Comparison of ENCODE assay signal across 1 cellular context in the genomic region with DNA sequence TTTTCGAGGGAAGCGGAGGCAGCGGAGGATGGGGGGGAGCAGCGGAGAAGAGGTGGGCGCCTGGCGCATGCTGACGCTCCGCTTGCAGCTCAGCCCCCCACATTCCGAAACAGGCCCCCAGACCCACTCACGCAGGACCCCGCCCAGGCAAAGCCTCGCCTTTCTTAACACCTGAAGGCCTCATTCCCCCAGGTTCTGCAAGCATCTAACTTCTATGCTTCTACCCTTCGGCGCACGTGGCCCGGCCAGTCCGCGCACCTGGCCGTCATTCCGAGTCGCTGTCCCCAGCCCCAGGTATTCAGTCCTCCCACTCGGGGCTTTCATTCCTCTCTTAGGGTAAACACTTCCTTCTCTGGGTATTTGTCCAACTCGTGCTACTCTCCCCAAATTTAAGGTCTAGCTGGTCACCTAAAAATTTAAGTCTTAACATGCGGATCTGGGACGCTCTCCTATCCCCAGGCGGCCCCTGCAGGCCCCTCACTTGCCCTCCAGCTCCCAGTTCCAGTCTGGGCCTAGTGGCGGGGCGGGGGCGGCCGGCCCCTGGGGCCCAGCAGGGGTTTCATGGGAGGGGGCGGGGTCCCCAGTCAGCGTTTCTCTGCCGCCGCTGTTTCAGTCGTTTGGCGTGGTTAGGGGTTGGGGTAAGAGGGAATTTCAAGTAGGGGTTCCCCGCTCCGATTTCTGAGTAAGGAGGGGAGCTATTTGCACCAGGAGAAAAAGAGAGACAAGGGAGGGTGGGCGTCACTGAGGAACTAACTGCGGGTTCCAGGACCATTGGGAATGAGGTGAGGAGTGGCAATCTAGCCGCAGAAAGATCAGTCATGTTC.
TF ChIP-seq lines count a peak whose summit lies in the region.

No MANE protein-coding gene starts in this region.

TF ChIP-seq in K562, 482 proteins besides CTCF, POLR2A, EP300 and RAD21 (continued from another document and continues in another):
- TF ChIP-seq, protein P1, sequence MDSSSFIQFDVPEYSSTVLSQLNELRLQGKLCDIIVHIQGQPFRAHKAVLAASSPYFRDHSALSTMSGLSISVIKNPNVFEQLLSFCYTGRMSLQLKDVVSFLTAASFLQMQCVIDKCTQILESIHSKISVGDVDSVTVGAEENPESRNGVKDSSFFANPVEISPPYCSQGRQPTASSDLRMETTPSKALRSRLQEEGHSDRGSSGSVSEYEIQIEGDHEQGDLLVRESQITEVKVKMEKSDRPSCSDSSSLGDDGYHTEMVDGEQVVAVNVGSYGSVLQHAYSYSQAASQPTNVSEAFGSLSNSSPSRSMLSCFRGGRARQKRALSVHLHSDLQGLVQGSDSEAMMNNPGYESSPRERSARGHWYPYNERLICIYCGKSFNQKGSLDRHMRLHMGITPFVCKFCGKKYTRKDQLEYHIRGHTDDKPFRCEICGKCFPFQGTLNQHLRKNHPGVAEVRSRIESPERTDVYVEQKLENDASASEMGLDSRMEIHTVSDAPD (CRISPR knock-in tag; IDR thresholded peaks at IDR 0.05) = no peak
- TF ChIP-seq, protein P2, sequence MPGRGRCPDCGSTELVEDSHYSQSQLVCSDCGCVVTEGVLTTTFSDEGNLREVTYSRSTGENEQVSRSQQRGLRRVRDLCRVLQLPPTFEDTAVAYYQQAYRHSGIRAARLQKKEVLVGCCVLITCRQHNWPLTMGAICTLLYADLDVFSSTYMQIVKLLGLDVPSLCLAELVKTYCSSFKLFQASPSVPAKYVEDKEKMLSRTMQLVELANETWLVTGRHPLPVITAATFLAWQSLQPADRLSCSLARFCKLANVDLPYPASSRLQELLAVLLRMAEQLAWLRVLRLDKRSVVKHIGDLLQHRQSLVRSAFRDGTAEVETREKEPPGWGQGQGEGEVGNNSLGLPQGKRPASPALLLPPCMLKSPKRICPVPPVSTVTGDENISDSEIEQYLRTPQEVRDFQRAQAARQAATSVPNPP (IDR thresholded peaks at IDR 0.05; ENCODE audit: borderline replicate concordance, insufficient read depth, insufficient read length) = no peak
- TF ChIP-seq, protein P3, sequence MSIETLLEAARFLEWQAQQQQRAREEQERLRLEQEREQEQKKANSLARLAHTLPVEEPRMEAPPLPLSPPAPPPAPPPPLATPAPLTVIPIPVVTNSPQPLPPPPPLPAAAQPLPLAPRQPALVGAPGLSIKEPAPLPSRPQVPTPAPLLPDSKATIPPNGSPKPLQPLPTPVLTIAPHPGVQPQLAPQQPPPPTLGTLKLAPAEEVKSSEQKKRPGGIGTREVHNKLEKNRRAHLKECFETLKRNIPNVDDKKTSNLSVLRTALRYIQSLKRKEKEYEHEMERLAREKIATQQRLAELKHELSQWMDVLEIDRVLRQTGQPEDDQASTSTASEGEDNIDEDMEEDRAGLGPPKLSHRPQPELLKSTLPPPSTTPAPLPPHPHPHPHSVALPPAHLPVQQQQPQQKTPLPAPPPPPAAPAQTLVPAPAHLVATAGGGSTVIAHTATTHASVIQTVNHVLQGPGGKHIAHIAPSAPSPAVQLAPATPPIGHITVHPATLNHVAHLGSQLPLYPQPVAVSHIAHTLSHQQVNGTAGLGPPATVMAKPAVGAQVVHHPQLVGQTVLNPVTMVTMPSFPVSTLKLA (conservative IDR thresholded peaks at IDR 0.05) = peak; percentile 88
- no peak for TF ChIP-seq ZNF175 (CRISPR knock-in tag; IDR thresholded peaks at IDR 0.05; ENCODE audit: low read depth)
- TF ChIP-seq, protein P4, sequence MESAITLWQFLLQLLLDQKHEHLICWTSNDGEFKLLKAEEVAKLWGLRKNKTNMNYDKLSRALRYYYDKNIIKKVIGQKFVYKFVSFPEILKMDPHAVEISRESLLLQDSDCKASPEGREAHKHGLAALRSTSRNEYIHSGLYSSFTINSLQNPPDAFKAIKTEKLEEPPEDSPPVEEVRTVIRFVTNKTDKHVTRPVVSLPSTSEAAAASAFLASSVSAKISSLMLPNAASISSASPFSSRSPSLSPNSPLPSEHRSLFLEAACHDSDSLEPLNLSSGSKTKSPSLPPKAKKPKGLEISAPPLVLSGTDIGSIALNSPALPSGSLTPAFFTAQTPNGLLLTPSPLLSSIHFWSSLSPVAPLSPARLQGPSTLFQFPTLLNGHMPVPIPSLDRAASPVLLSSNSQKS (CRISPR knock-in tag; IDR thresholded peaks at IDR 0.05) = no peak
- TF ChIP-seq TCF3 (CRISPR knock-in tag; IDR thresholded peaks at IDR 0.05) = no peak
- no peak for TF ChIP-seq NELFE (IDR thresholded peaks at IDR 0.05; ENCODE audit: insufficient read depth, insufficient read length)
- peak in 1 of 2 experiments; percentile 21; a peak in 1 of 4 replicates for TF ChIP-seq NRF1 (conservative IDR thresholded peaks at IDR 0.05 in 1 of 2, IDR thresholded peaks at IDR 0.05 in 1 of 2)
- no peak for TF ChIP-seq ZC3H11A (IDR thresholded peaks at IDR 0.05; ENCODE audit: low read depth, low read length)
- TF ChIP-seq DPF2 (IDR thresholded peaks at IDR 0.05) = peak; percentile 34; the same call in 1 of the 2 replicates
- no peak for TF ChIP-seq MEIS2 (IDR thresholded peaks at IDR 0.05; ENCODE audit: partially characterized antibody)
- TF ChIP-seq ZNF79 (CRISPR knock-in tag; IDR thresholded peaks at IDR 0.05; ENCODE audit: low read depth) = no peak
- TF ChIP-seq RBM17 (IDR thresholded peaks at IDR 0.05; ENCODE audit: borderline replicate concordance, low read depth, low read length) = no peak
- TF ChIP-seq HDAC1 (IDR thresholded peaks at IDR 0.05) = 0 out of 4 replicates have a peak, but pooled peaks of 1 of the 2 experiments have one; percentile 39
- TF ChIP-seq MIER1 (IDR thresholded peaks at IDR 0.05; ENCODE audit: low read depth) = no peak
- TF ChIP-seq CBX2 (IDR thresholded peaks at IDR 0.05; ENCODE audit: insufficient read depth, low read length, poor library complexity, severe bottlenecking) = no peak
- TF ChIP-seq CBX3 (IDR thresholded peaks at IDR 0.05; ENCODE audit: borderline replicate concordance in 1 of 2, low read length in 2 of 2) = peak in 1 of 2 experiments; percentile 53; a peak in 1 of 3 replicates
- TF ChIP-seq ZNF124 (CRISPR knock-in tag; IDR thresholded peaks at IDR 0.05) = no peak
- TF ChIP-seq HDGF (IDR thresholded peaks at IDR 0.05) = no peak
- TF ChIP-seq TAF7 (tag; IDR thresholded peaks at IDR 0.05) = no peak
- TF ChIP-seq, protein P5, sequence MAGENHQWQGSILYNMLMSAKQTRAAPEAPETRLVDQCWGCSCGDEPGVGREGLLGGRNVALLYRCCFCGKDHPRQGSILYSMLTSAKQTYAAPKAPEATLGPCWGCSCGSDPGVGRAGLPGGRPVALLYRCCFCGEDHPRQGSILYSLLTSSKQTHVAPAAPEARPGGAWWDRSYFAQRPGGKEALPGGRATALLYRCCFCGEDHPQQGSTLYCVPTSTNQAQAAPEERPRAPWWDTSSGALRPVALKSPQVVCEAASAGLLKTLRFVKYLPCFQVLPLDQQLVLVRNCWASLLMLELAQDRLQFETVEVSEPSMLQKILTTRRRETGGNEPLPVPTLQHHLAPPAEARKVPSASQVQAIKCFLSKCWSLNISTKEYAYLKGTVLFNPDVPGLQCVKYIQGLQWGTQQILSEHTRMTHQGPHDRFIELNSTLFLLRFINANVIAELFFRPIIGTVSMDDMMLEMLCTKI (IDR thresholded peaks at IDR 0.05; ENCODE audit: partially characterized antibody) = no peak
- no peak for TF ChIP-seq ZNF347 (CRISPR knock-in tag; IDR thresholded peaks at IDR 0.05; ENCODE audit: low read depth)
- no peak for TF ChIP-seq TAF9B (IDR thresholded peaks at IDR 0.05; ENCODE audit: partially characterized antibody)
- no peak for TF ChIP-seq MAFG (tag; conservative IDR thresholded peaks at IDR 0.05)
- TF ChIP-seq L3MBTL2 (IDR thresholded peaks at IDR 0.05) = peak; percentile 96
- TF ChIP-seq, protein P6, sequence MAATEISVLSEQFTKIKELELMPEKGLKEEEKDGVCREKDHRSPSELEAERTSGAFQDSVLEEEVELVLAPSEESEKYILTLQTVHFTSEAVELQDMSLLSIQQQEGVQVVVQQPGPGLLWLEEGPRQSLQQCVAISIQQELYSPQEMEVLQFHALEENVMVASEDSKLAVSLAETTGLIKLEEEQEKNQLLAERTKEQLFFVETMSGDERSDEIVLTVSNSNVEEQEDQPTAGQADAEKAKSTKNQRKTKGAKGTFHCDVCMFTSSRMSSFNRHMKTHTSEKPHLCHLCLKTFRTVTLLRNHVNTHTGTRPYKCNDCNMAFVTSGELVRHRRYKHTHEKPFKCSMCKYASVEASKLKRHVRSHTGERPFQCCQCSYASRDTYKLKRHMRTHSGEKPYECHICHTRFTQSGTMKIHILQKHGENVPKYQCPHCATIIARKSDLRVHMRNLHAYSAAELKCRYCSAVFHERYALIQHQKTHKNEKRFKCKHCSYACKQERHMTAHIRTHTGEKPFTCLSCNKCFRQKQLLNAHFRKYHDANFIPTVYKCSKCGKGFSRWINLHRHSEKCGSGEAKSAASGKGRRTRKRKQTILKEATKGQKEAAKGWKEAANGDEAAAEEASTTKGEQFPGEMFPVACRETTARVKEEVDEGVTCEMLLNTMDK (IDR thresholded peaks at IDR 0.05; ENCODE audit: borderline replicate concordance, insufficient read depth, low read depth, low read length, poor library complexity, severe bottlenecking) = peak; percentile 24
- TF ChIP-seq CAMTA2 (CRISPR knock-in tag; conservative IDR thresholded peaks at IDR 0.05) = no peak
- TF ChIP-seq NR2F6 (CRISPR knock-in tag; IDR thresholded peaks at IDR 0.05) = no peak
- no peak for TF ChIP-seq CREBBP (IDR thresholded peaks at IDR 0.05; ENCODE audit: low read depth, low read length)
- no peak for TF ChIP-seq RBBP5 (IDR thresholded peaks at IDR 0.05; ENCODE audit: borderline replicate concordance, insufficient read depth, low read length, poor library complexity, severe bottlenecking)
- no peak for TF ChIP-seq GATAD2B (IDR thresholded peaks at IDR 0.05; ENCODE audit: borderline replicate concordance)
- no peak for TF ChIP-seq MAFF (IDR thresholded peaks at IDR 0.05; ENCODE audit: low read length)
- no peak for TF ChIP-seq ZNF217 (CRISPR knock-in tag; IDR thresholded peaks at IDR 0.05)
- TF ChIP-seq ZNF551 (CRISPR knock-in tag; IDR thresholded peaks at IDR 0.05) = no peak
- peak; percentile 58 for TF ChIP-seq POLR2B (IDR thresholded peaks at IDR 0.05; ENCODE audit: low read depth, partially characterized antibody)
- 0 out of 2 replicates have a peak, but pooled peaks have one; percentile 13 for TF ChIP-seq SMARCE1 (IDR thresholded peaks at IDR 0.05)
- TF ChIP-seq CHCHD3 (CRISPR knock-in tag; IDR thresholded peaks at IDR 0.05) = no peak
- no peak for TF ChIP-seq BRCA1 (IDR thresholded peaks at IDR 0.05)
- no peak for TF ChIP-seq BRCA1 (CRISPR knock-in tag; IDR thresholded peaks at IDR 0.05)
- TF ChIP-seq HNRNPL (IDR thresholded peaks at IDR 0.05; ENCODE audit: low read depth, low read length) = no peak
- peak; percentile 55 for TF ChIP-seq ZNF316 (IDR thresholded peaks at IDR 0.05)
- TF ChIP-seq, protein P7, sequence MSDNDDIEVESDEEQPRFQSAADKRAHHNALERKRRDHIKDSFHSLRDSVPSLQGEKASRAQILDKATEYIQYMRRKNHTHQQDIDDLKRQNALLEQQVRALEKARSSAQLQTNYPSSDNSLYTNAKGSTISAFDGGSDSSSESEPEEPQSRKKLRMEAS (CRISPR knock-in tag; IDR thresholded peaks at IDR 0.05) = peak; percentile 94
- TF ChIP-seq ZKSCAN3 (CRISPR knock-in tag; IDR thresholded peaks at IDR 0.05) = no peak
- no peak for TF ChIP-seq ARHGAP35 (IDR thresholded peaks at IDR 0.05; ENCODE audit: partially characterized antibody)
- TF ChIP-seq, protein P8, sequence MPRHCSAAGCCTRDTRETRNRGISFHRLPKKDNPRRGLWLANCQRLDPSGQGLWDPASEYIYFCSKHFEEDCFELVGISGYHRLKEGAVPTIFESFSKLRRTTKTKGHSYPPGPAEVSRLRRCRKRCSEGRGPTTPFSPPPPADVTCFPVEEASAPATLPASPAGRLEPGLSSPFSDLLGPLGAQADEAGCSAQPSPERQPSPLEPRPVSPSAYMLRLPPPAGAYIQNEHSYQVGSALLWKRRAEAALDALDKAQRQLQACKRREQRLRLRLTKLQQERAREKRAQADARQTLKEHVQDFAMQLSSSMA (CRISPR knock-in tag; IDR thresholded peaks at IDR 0.05) = no peak
- no peak for TF ChIP-seq ETV6 (IDR thresholded peaks at IDR 0.05; ENCODE audit: borderline replicate concordance in 1 of 2, low read depth in 2 of 2, low read length in 1 of 2)
- TF ChIP-seq ETV6 (CRISPR knock-in tag; IDR thresholded peaks at IDR 0.05; ENCODE audit: borderline replicate concordance) = no peak
- TF ChIP-seq, protein P9, sequence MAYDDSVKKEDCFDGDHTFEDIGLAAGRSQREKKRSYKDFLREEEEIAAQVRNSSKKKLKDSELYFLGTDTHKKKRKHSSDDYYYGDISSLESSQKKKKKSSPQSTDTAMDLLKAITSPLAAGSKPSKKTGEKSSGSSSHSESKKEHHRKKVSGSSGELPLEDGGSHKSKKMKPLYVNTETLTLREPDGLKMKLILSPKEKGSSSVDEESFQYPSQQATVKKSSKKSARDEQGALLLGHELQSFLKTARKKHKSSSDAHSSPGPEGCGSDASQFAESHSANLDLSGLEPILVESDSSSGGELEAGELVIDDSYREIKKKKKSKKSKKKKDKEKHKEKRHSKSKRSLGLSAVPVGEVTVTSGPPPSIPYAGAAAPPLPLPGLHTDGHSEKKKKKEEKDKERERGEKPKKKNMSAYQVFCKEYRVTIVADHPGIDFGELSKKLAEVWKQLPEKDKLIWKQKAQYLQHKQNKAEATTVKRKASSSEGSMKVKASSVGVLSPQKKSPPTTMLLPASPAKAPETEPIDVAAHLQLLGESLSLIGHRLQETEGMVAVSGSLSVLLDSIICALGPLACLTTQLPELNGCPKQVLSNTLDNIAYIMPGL (CRISPR knock-in tag; IDR thresholded peaks at IDR 0.05) = no peak
- no peak for TF ChIP-seq SMAD4 (CRISPR knock-in tag; conservative IDR thresholded peaks at IDR 0.05)
- TF ChIP-seq, protein P10, sequence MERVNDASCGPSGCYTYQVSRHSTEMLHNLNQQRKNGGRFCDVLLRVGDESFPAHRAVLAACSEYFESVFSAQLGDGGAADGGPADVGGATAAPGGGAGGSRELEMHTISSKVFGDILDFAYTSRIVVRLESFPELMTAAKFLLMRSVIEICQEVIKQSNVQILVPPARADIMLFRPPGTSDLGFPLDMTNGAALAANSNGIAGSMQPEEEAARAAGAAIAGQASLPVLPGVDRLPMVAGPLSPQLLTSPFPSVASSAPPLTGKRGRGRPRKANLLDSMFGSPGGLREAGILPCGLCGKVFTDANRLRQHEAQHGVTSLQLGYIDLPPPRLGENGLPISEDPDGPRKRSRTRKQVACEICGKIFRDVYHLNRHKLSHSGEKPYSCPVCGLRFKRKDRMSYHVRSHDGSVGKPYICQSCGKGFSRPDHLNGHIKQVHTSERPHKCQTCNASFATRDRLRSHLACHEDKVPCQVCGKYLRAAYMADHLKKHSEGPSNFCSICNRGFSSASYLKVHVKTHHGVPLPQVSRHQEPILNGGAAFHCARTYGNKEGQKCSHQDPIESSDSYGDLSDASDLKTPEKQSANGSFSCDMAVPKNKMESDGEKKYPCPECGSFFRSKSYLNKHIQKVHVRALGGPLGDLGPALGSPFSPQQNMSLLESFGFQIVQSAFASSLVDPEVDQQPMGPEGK (CRISPR knock-in tag; IDR thresholded peaks at IDR 0.05; ENCODE audit: borderline replicate concordance) = no peak
- TF ChIP-seq KLF6 (CRISPR knock-in tag; IDR thresholded peaks at IDR 0.05; ENCODE audit: borderline replicate concordance) = no peak
- TF ChIP-seq MTA3 (IDR thresholded peaks at IDR 0.05; ENCODE audit: borderline replicate concordance) = no peak
